In the genomic region with DNA sequence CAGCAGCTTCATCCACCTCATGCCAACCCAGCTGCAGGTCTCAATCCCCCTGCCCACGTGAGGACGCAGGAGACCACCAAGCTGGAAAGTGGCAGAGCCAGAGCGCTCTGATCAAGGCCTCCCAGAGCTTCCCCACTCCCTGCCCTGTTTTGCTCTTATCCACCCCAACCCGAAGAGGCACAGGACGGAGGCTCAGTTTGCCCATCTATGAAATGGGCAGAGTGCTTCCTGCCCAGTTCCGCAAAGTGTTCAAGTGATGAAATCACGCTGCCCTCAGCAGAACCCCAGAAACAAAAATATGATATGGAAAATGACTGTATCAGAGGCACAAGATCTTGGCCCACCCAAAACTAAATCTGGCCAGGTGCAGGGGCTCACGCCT, we compare ENCODE assay signal across 23 cellular contexts. TPM values are rescaled to one million over a fixed set of nuclear protein-coding genes. Genes with fewer than 3 reads are reported as not detected.
"Had no signal": no experiment of that assay in that cellular context is flagged by ENCODE, and none has a peak within 500 bp of the region (broad histone marks: within the 10 kb centered on the region; RNA-seq: fewer than 3 reads in every experiment).

No MANE protein-coding gene starts in this region.

- H3K36me3 Mint-ChIP-seq: natural killer cell; stimulated activated naive B cell treated with anti-CD40 and anti-IgM and Interleukin-4, amounts not matched to agents 10 μg/mL and 1 μg/mL and 100 μg/mL, for 72 hours had no signal

- H3K36me3 ChIP-seq: breast epithelium, neutrophil had no signal

- H3K27ac ChIP-seq: breast epithelium, epithelial cell of prostate, lower lobe of right lung, neutrophil, spleen, tibial artery had no signal

- H3K27me3 Mint-ChIP-seq: activated CD8-positive, alpha-beta T cell treated with anti-CD3 and anti-CD28 coated beads for 36 hours had no signal

- H3K27ac Mint-ChIP-seq: activated B cell treated with CpG ODN at 0.5 μM for 24 hours; activated CD4-positive, alpha-beta T cell treated with anti-CD3 and anti-CD28 coated beads, Interleukin-2, amount 10 ng/mL, durations not matched to agents 24 days and 14 days; activated CD8-positive, alpha-beta T cell treated with anti-CD3 and anti-CD28 coated beads for 36 hours; activated naive CD4-positive, alpha-beta T cell treated with anti-CD3 and anti-CD28 coated beads for 36 hours; activated naive CD8-positive, alpha-beta T cell treated with anti-CD3 and anti-CD28 coated beads, Interleukin-2, amount 50 U/mL, for 24 hours; effector memory CD8-positive, alpha-beta T cell; natural killer cell; stimulated activated naive B cell treated with anti-CD40 and anti-IgM and Interleukin-4, amounts not matched to agents 10 μg/mL and 1 μg/mL and 100 μg/mL, for 72 hours had no signal

- H3K9me3 Mint-ChIP-seq: activated B cell treated with CpG ODN at 0.5 μM for 24 hours; activated CD4-positive, alpha-beta T cell treated with anti-CD3 and anti-CD28 coated beads, Interleukin-2, amount 10 ng/mL, durations not matched to agents 24 days and 14 days; activated CD8-positive, alpha-beta T cell treated with anti-CD3 and anti-CD28 coated beads for 36 hours; activated naive CD4-positive, alpha-beta T cell treated with anti-CD3 and anti-CD28 coated beads for 36 hours; activated naive CD8-positive, alpha-beta T cell treated with anti-CD3 and anti-CD28 coated beads, Interleukin-2, amount 50 U/mL, for 24 hours; effector memory CD8-positive, alpha-beta T cell; natural killer cell; stimulated activated naive B cell treated with anti-CD40 and anti-IgM and Interleukin-4, amounts not matched to agents 10 μg/mL and 1 μg/mL and 100 μg/mL, for 72 hours had no signal

- H3K27me3 ChIP-seq: breast epithelium, neutrophil, tibial artery had no signal

- H3K4me3 ChIP-seq: breast epithelium, lower lobe of right lung, spleen, tibial artery had no signal

- ATAC-seq: activated CD8-positive, alpha-beta T cell treated with anti-CD3 and anti-CD28 coated beads for 36 hours; activated naive CD8-positive, alpha-beta T cell treated with anti-CD3 and anti-CD28 coated beads, Interleukin-2, amount 50 U/mL, for 24 hours; effector memory CD8-positive, alpha-beta T cell; lower lobe of right lung; natural killer cell; stimulated activated naive B cell treated with anti-CD40 and anti-IgM and Interleukin-4, amounts not matched to agents 10 μg/mL and 1 μg/mL and 100 μg/mL, for 72 hours had no signal

- H3K4me3 Mint-ChIP-seq: activated B cell treated with CpG ODN at 0.5 μM for 24 hours; activated CD4-positive, alpha-beta T cell treated with anti-CD3 and anti-CD28 coated beads, Interleukin-2, amount 10 ng/mL, durations not matched to agents 24 days and 14 days; activated CD8-positive, alpha-beta T cell treated with anti-CD3 and anti-CD28 coated beads for 36 hours; activated naive CD4-positive, alpha-beta T cell treated with anti-CD3 and anti-CD28 coated beads for 36 hours; activated naive CD8-positive, alpha-beta T cell treated with anti-CD3 and anti-CD28 coated beads, Interleukin-2, amount 50 U/mL, for 24 hours; effector memory CD8-positive, alpha-beta T cell; natural killer cell; stimulated activated naive B cell treated with anti-CD40 and anti-IgM and Interleukin-4, amounts not matched to agents 10 μg/mL and 1 μg/mL and 100 μg/mL, for 72 hours had no signal

- DNase-seq: activated B cell treated with CpG ODN at 0.5 μM for 24 hours; activated CD4-positive, alpha-beta T cell treated with anti-CD3 and anti-CD28 coated beads, Interleukin-2, amount 10 ng/mL, durations not matched to agents 24 days and 14 days; activated CD8-positive, alpha-beta T cell treated with anti-CD3 and anti-CD28 coated beads for 36 hours; activated naive CD4-positive, alpha-beta T cell treated with anti-CD3 and anti-CD28 coated beads for 36 hours; activated naive CD8-positive, alpha-beta T cell treated with anti-CD3 and anti-CD28 coated beads, Interleukin-2, amount 50 U/mL, for 24 hours; activated T-cell treated with anti-CD3 and anti-CD28 coated beads, Interleukin-2, amount 50 U/mL, for 1 hour; aorta; cerebellar nuclear complex; effector memory CD8-positive, alpha-beta T cell; glutamatergic neuron; hypothalamus; islet precursor cell; lower lobe of right lung; natural killer cell; spleen; stimulated activated naive B cell treated with anti-CD40 and anti-IgM and Interleukin-4, amounts not matched to agents 10 μg/mL and 1 μg/mL and 100 μg/mL, for 72 hours; tibial artery had no signal

- H3K9me3 ChIP-seq: breast epithelium, lower lobe of right lung, neutrophil, spleen, tibial artery had no signal

- FAIRE-seq: urothelium cell line had no signal

RNA-seq across cellular contexts. Expression of gene LGALS2, which starts 7.9 kb away (rescaled TPM):
- total RNA-seq: activated B cell treated with CpG ODN at 0.5 μM for 24 hours; activated CD4-positive, alpha-beta T cell treated with anti-CD3 and anti-CD28 coated beads, Interleukin-2, amount 10 ng/mL, durations not matched to agents 24 days and 14 days; activated CD8-positive, alpha-beta T cell treated with anti-CD3 and anti-CD28 coated beads for 36 hours; activated naive CD4-positive, alpha-beta T cell treated with anti-CD3 and anti-CD28 coated beads for 36 hours; dermis blood vessel endothelial cell; renal cortical epithelial cell had no signal

RNA-seq across cellular contexts. Expression of gene CDC42EP1, which starts 11.7 kb away (rescaled TPM):
- total RNA-seq: activated B cell treated with CpG ODN at 0.5 μM for 24 hours had no signal

RNA-seq across cellular contexts. Expression of gene CARD10, which starts 52.8 kb away (rescaled TPM):
- total RNA-seq: activated B cell treated with CpG ODN at 0.5 μM for 24 hours; activated CD4-positive, alpha-beta T cell treated with anti-CD3 and anti-CD28 coated beads, Interleukin-2, amount 10 ng/mL, durations not matched to agents 24 days and 14 days; activated naive CD4-positive, alpha-beta T cell treated with anti-CD3 and anti-CD28 coated beads for 36 hours had no signal
